ENCODE assay signal across 15 cellular contexts in the genomic region with DNA sequence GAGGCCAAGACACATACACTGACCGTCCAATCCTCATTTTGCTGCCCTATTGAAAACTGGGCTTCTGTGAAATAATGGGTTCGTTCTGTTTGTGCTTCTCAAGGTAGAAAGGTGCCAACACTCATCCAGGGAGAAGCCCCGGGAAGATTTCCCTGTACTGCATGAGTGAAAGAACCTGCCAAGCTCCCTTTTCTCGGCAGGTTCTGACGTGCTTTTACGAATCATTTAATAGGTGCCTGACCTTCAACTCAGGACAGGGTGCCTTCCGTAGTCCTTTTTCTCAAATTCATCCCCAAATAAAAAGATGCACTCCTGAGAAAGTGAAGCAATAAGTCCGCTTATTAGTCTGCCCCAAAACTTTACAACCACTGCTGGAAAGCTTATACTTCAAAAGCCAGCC.
DNase-seq lines count a peak whose midpoint lies in the region; ATAC-seq and TF ChIP-seq lines count a peak whose summit lies in the region.
"Had no signal": no experiment of that assay in that cellular context is flagged by ENCODE, and none has a peak within 500 bp of the region (broad histone marks: within the 10 kb centered on the region; RNA-seq: fewer than 3 reads in every experiment).

No MANE protein-coding gene starts in this region.

- H2BK120ac ChIP-seq in neuronal stem cell (ENCODE audit: low read depth, low read length) = no peak overlapping the region

- H3K4me1 ChIP-seq in breast epithelium (no peaks in the 10 kb centered on the region), endodermal cell (ENCODE audit: control insufficient read depth, insufficient read depth, low read length) (peaks cover 9% of the 10 kb centered on the region), foreskin keratinocyte (peaks cover 20% of the 10 kb centered on the region), neuronal stem cell (ENCODE audit: control insufficient read depth in 2 of 2, insufficient read depth in 1 of 2, low read depth in 1 of 2, low read length in 2 of 2) (peaks cover 2 to 10% of the 10 kb centered on the region in 2 donors), Karpas-422 (ENCODE audit: low read length) (peaks cover 12% of the 10 kb centered on the region)

- no peak overlapping the region for H3K23ac ChIP-seq in neuronal stem cell (ENCODE audit: low read depth, low read length, poor library complexity)

- no peak overlapping the region for H3K4ac ChIP-seq in neuronal stem cell (ENCODE audit: low read length)

- H3K9ac ChIP-seq in endodermal cell (ENCODE audit: extremely low read depth, low read length, poor library complexity, severe bottlenecking) (no peak overlapping the region), neuronal stem cell (ENCODE audit: low read depth, low read length, poor library complexity) (no peak overlapping the region), Karpas-422 (ENCODE audit: low read length) (no peak overlapping the region)
- H3K9ac ChIP-seq: BLaER1 had no signal

- H2AFZ ChIP-seq in neuronal stem cell (ENCODE audit: low read length) (peak overlapping the region; percentile 6), Karpas-422 (ENCODE audit: low read length) (no peak overlapping the region)

- no peak overlapping the region for H3K27ac ChIP-seq in breast epithelium
- H3K27ac ChIP-seq in endodermal cell (ENCODE audit: low read depth, low read length) = no peak overlapping the region
- H3K27ac ChIP-seq in foreskin keratinocyte = no peak overlapping the region
- no peak overlapping the region for H3K27ac ChIP-seq in neuronal stem cell (replicated peaks; ENCODE audit: low read length)
- H3K27ac ChIP-seq in Karpas-422 (ENCODE audit: low read length) = no peak overlapping the region
- H3K27ac ChIP-seq: BLaER1 had no signal

- H3K4me3 Mint-ChIP-seq in MCF 10A (ENCODE audit: unreplicated experiment) = no peak overlapping the region
- H3K4me3 Mint-ChIP-seq in endodermal cell = no peak overlapping the region
- H3K4me3 Mint-ChIP-seq: HFFc6 had no signal

- no peaks in the 10 kb centered on the region for H3K79me2 ChIP-seq in Karpas-422 (ENCODE audit: low read length)

- H3K14ac ChIP-seq in neuronal stem cell (ENCODE audit: low read length) = no peak overlapping the region

- intact Hi-C loops in MCF 10A (cut with micrococcal nuclease) = no loop called here
- intact Hi-C loops in breast epithelium (cut with DNase I; ENCODE audit: low total_unique reads) = no loop called here

- peak overlapping the region; percentile 59 for H3K27ac Mint-ChIP-seq in MCF 10A (ENCODE audit: low read depth, unreplicated experiment)
- peak overlapping the region; percentile 17 for H3K27ac Mint-ChIP-seq in endodermal cell
- H3K27ac Mint-ChIP-seq: HFFc6 had no signal

- H3K36me3 Mint-ChIP-seq in MCF 10A (ENCODE audit: insufficient read depth, unreplicated experiment) = peaks cover 6% of the 10 kb centered on the region
- peaks cover 63% of the 10 kb centered on the region for H3K36me3 Mint-ChIP-seq in endodermal cell (ENCODE audit: low read depth)

- TF ChIP-seq POLR2A in breast epithelium (IDR thresholded peaks at IDR 0.05) = no peak

- no TSS peak for BruUV-seq in MCF 10A (replicated peaks; lab: Mats Ljungman, UMichigan)

- TF ChIP-seq CTCF in MCF 10A (IDR thresholded peaks at IDR 0.05; ENCODE audit: unreplicated experiment) (no peak), breast epithelium (IDR thresholded peaks at IDR 0.05) (no peak), endodermal cell (conservative IDR thresholded peaks at IDR 0.05) (no peak), foreskin keratinocyte (conservative IDR thresholded peaks at IDR 0.05) (no peak)

- POLR2A ChIA-PET in MCF 10A (lab: Yijun Ruan, JAX) = interaction anchor here (1.2 to 2.5 kb wide), 2 partner anchors 9 to 14 kb away, joined by 3 to 7 read pairs; no protein-coding TSS in a partner anchor

- no peak overlapping the region for H3K4me3 ChIP-seq in breast epithelium
- no peak overlapping the region for H3K4me3 ChIP-seq in endodermal cell (ENCODE audit: low read length)
- H3K4me3 ChIP-seq in neuronal stem cell (ENCODE audit: low read length in 2 of 2) = no peak overlapping the region
- H3K4me3 ChIP-seq in Karpas-422 (ENCODE audit: low read length) = no peak overlapping the region
- H3K4me3 ChIP-seq: BLaER1 had no signal

- no peak overlapping the region for H3K4me2 ChIP-seq in neuronal stem cell (ENCODE audit: insufficient read depth, low read length, poor library complexity, severe bottlenecking)
- no peak overlapping the region for H3K4me2 ChIP-seq in Karpas-422 (ENCODE audit: low read depth, low read length, poor library complexity, severe bottlenecking)
- H3K4me2 ChIP-seq: BLaER1 had no signal

- H3K9me3 ChIP-seq in breast epithelium (no peaks in the 10 kb centered on the region), endodermal cell (ENCODE audit: control insufficient read depth, low read length) (no peaks in the 10 kb centered on the region), neuronal stem cell (replicated peaks in 1 of 2; ENCODE audit: control insufficient read depth in 2 of 2, insufficient read depth in 1 of 2, low read depth in 1 of 2, low read length in 2 of 2) (no peaks in the 10 kb centered on the region), Karpas-422 (ENCODE audit: low read length) (no peaks in the 10 kb centered on the region)
- H3K9me3 ChIP-seq: BLaER1 had no signal

- H3K9me3 Mint-ChIP-seq in MCF 10A (ENCODE audit: unreplicated experiment) = no peaks in the 10 kb centered on the region
- no peaks in the 10 kb centered on the region for H3K9me3 Mint-ChIP-seq in endodermal cell
- H3K9me3 Mint-ChIP-seq: HFFc6 had no signal

- no peaks in the 10 kb centered on the region for H3K9me2 ChIP-seq in Karpas-422 (replicated peaks; ENCODE audit: insufficient read depth, low read length)

- WGBS in endodermal cell (ENCODE audit: insufficient coverage in 1 of 2, insufficient read length in 1 of 2), 2 experiments = 95 to 99% methylated on average over 8 of the region's 8 CpGs
- no CpG with 5 or more reads among the region's 8 CpGs for WGBS in neuronal stem cell (ENCODE audit: extremely low coverage in 2 of 2, insufficient read length in 2 of 2, insufficient replicate concordance in 1 of 2), 2 donors

- H3K4me1 Mint-ChIP-seq in MCF 10A (ENCODE audit: insufficient read depth, unreplicated experiment) = peaks cover 21% of the 10 kb centered on the region
- peaks cover 8% of the 10 kb centered on the region for H3K4me1 Mint-ChIP-seq in endodermal cell

- H4K91ac ChIP-seq in neuronal stem cell (ENCODE audit: low read depth, low read length, poor library complexity) = no peak overlapping the region

- H4K20me1 ChIP-seq in Karpas-422 (ENCODE audit: insufficient read depth, low read depth, low read length) = no peaks in the 10 kb centered on the region
- H4K20me1 ChIP-seq: BLaER1 had no signal

- H2AK5ac ChIP-seq in neuronal stem cell (ENCODE audit: low read depth, low read length) = no peak overlapping the region

- H2BK15ac ChIP-seq in neuronal stem cell (ENCODE audit: low read length) = no peak overlapping the region

- CTCF ChIA-PET in MCF 10A (lab: Yijun Ruan, JAX) = no interaction called here

- H2BK12ac ChIP-seq in neuronal stem cell (ENCODE audit: low read length) = no peak overlapping the region

- H3K27me3 ChIP-seq in breast epithelium (no peaks in the 10 kb centered on the region), endodermal cell (ENCODE audit: control insufficient read depth, insufficient read depth, low read length, poor library complexity, severe bottlenecking) (no peaks in the 10 kb centered on the region), foreskin keratinocyte (no peaks in the 10 kb centered on the region), neuronal stem cell (ENCODE audit: control insufficient read depth in 3 of 3, insufficient read depth in 3 of 3, low read depth in 1 of 3, low read length in 3 of 3) (peaks cover 0 to 5% (median 2%) of the 10 kb centered on the region in 3 experiments), Karpas-422 (ENCODE audit: low read length) (no peaks in the 10 kb centered on the region)
- H3K27me3 ChIP-seq: BLaER1 had no signal

- H3K79me1 ChIP-seq in neuronal stem cell (ENCODE audit: low read depth, low read length) = no peaks in the 10 kb centered on the region

- DNase-seq in MCF 10A (ENCODE audit: unreplicated experiment) (peak; percentile 25), breast epithelium (ENCODE audit: low spot score in 2 of 2) (no peak), endodermal cell (no peak), foreskin keratinocyte (no peak), neuronal stem cell (ENCODE audit: low spot score) (no peak), iPS-NIHi11 (ENCODE audit: low spot score) (no peak), mucosa of gallbladder (ENCODE audit: low spot score) (no peak), Karpas-422 (no peak)
- DNase-seq: 8988T, AML-193, DMS53, GF-D8, HCEC 1CT, HFFc6 had no signal

- ATAC-seq in foreskin keratinocyte = peak; percentile 25

- H3K18ac ChIP-seq in neuronal stem cell (ENCODE audit: low read length) = no peak overlapping the region

- no peak overlapping the region for H2BK5ac ChIP-seq in neuronal stem cell (ENCODE audit: low read length)

- H3K27me3 Mint-ChIP-seq in MCF 10A (ENCODE audit: insufficient read depth, unreplicated experiment) (no peaks in the 10 kb centered on the region), endodermal cell (ENCODE audit: insufficient read depth) (no peaks in the 10 kb centered on the region)

- H4K8ac ChIP-seq in neuronal stem cell (ENCODE audit: low read depth, low read length) = no peak overlapping the region

- H3K36me3 ChIP-seq in breast epithelium = no peaks in the 10 kb centered on the region
- H3K36me3 ChIP-seq in endodermal cell (ENCODE audit: control insufficient read depth, insufficient read depth, low read length) = peaks cover 91% of the 10 kb centered on the region
- H3K36me3 ChIP-seq in neuronal stem cell (replicated peaks in 1 of 2; ENCODE audit: control insufficient read depth in 2 of 2, insufficient read depth in 2 of 2, low read length in 2 of 2) = no peaks in the 10 kb centered on the region
- no peaks in the 10 kb centered on the region for H3K36me3 ChIP-seq in Karpas-422 (ENCODE audit: insufficient read depth, low read length)
